18 cellular contexts compared by ENCODE assay signal in the genomic region with DNA sequence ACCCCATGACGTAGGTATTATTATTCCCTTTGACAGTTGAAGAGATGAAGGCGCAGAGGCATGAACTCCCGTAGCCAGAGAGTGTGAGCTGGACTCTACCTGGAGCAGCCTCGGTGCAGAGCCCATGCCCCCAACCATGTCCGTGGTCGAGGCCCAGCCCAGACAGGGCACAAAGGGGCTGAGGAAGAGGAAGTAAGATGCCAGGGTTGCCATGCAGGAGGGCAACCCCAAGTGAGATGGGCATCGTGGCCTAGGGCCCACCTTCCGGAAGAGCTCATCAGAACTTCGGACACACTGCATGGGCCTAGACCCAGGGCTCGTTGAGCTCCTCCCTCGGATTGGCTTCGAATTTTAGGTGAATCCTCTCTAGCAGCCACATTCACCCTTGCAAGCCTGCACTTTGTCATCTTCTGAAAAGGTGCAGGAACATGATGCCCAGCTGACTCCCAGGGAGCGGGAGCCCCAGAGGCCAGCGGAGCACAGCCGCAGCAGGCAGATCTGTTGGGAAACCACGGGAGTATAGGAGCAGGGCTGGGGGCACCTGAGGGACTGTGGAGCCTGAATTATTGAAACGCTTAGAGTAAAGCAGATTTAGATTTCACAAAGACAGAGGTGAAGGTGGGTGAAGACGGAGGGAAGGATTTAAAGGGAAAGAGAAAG. TPM values are rescaled to one million over a fixed set of nuclear protein-coding genes. Genes with fewer than 3 reads are reported as not detected.
DNase-seq lines count a peak whose midpoint lies in the region; ATAC-seq and TF ChIP-seq lines count a peak whose summit lies in the region.
"Had no signal": no experiment of that assay in that cellular context is flagged by ENCODE, and none has a peak within 500 bp of the region (broad histone marks: within the 10 kb centered on the region; RNA-seq: fewer than 3 reads in every experiment).

No MANE protein-coding gene starts in this region.

- no peaks in the 10 kb centered on the region for H3K36me3 Mint-ChIP-seq in activated naive CD8-positive, alpha-beta T cell
- H3K36me3 Mint-ChIP-seq in activated naive CD8-positive, alpha-beta T cell treated with anti-CD3 and anti-CD28 coated beads for 36 hours = peaks cover 3% of the 10 kb centered on the region
- no peaks in the 10 kb centered on the region for H3K36me3 Mint-ChIP-seq in glutamatergic neuron (ENCODE audit: unreplicated experiment)
- H3K36me3 Mint-ChIP-seq: CD14-positive monocyte; natural killer cell treated with Interleukin-12 subunit alpha and Interleukin-12 subunit beta and Interleukin-15 and Interleukin-18, amount 100 ng/mL, for 72 hours had no signal

- H3K9me3 ChIP-seq in ovary (no peaks in the 10 kb centered on the region), transverse colon (no peaks in the 10 kb centered on the region)
- H3K9me3 ChIP-seq: gastrocnemius medialis, MG63 had no signal

- TF ChIP-seq EP300 in ovary (IDR thresholded peaks at IDR 0.05) (no peak), transverse colon (IDR thresholded peaks at IDR 0.05; ENCODE audit: low read depth) (no peak)

- DNase-seq in activated naive CD8-positive, alpha-beta T cell treated with anti-CD3 and anti-CD28 coated beads for 36 hours = no peak
- DNase-seq in glutamatergic neuron (no peak), ovary (no peak), transverse colon (no peak), hypothalamus (lab: John Stamatoyannopoulos, UW) (no peak), OCI-M1 (lab: John Stamatoyannopoulos, UW) (no peak)
- DNase-seq: activated B cell treated with CpG ODN at 0.5 μM for 24 hours, cerebellar nuclear complex, MG63, NCI-H1694, NCI-H446, trophoblast cell had no signal

- H3K27me3 ChIP-seq in ovary (no peaks in the 10 kb centered on the region), transverse colon (no peaks in the 10 kb centered on the region)
- H3K27me3 ChIP-seq: gastrocnemius medialis, MG63 had no signal

- intact Hi-C loops in ovary (cut with DNase I) (loop anchor here in 2 of 4 donors (10.0 kb wide), 2 partner anchors 85 to 185 kb away; partner anchors contain the start of genes IGSF9B (in 1 of the 2), NCAPD3 (in 1 of the 2) and VPS26B (in 1 of the 2)), transverse colon (cut with DNase I; ENCODE audit: low total_unique reads) (no loop called here)

- H3K36me3 ChIP-seq in ovary (no peaks in the 10 kb centered on the region), transverse colon (no peaks in the 10 kb centered on the region)
- H3K36me3 ChIP-seq: gastrocnemius medialis, MG63 had no signal

- H3K4me1 Mint-ChIP-seq in activated naive CD8-positive, alpha-beta T cell (ENCODE audit: low read depth) = peaks cover 24% of the 10 kb centered on the region
- peaks cover 27% of the 10 kb centered on the region for H3K4me1 Mint-ChIP-seq in activated naive CD8-positive, alpha-beta T cell treated with anti-CD3 and anti-CD28 coated beads for 36 hours
- peaks cover 50% of the 10 kb centered on the region for H3K4me1 Mint-ChIP-seq in glutamatergic neuron (ENCODE audit: low read depth, unreplicated experiment)

- no peak for TF ChIP-seq POLR2A in ovary (IDR thresholded peaks at IDR 0.05)
- no peak for TF ChIP-seq POLR2A in transverse colon (IDR thresholded peaks at IDR 0.05)

- no peak overlapping the region for H3K4me3 ChIP-seq in ovary
- H3K4me3 ChIP-seq in transverse colon = no peak overlapping the region
- H3K4me3 ChIP-seq: gastrocnemius medialis, MG63 had no signal

- no peak overlapping the region for H3K4me3 Mint-ChIP-seq in activated naive CD8-positive, alpha-beta T cell
- no peak overlapping the region for H3K4me3 Mint-ChIP-seq in activated naive CD8-positive, alpha-beta T cell treated with anti-CD3 and anti-CD28 coated beads for 36 hours
- H3K4me3 Mint-ChIP-seq in glutamatergic neuron (ENCODE audit: unreplicated experiment) = peak overlapping the region; percentile 75
- H3K4me3 Mint-ChIP-seq: activated B cell treated with CpG ODN at 0.5 μM for 24 hours; activated T-helper 17 cell treated with anti-CD3 and anti-CD28 coated beads, Interleukin-2, amount 50 U/mL, for 72 hours; CD14-positive monocyte; natural killer cell treated with Interleukin-12 subunit alpha and Interleukin-12 subunit beta and Interleukin-15 and Interleukin-18, amount 100 ng/mL, for 72 hours had no signal

- H3K4me1 ChIP-seq in ovary (ENCODE audit: insufficient read depth) (peaks cover 14% of the 10 kb centered on the region), transverse colon (peaks cover 20 to 47% (median 38%) of the 10 kb centered on the region in 4 donors)

- in situ Hi-C loops in transverse colon (cut with MboI; ENCODE audit: low pct_ligation_motif_present in 1 of 4, low pct_unique_long_range_greater_than_20kb in 1 of 4, low sequenced_read_pairs in 3 of 4) = no loop called here

- no peaks in the 10 kb centered on the region for H3K27me3 Mint-ChIP-seq in activated naive CD8-positive, alpha-beta T cell
- no peaks in the 10 kb centered on the region for H3K27me3 Mint-ChIP-seq in activated naive CD8-positive, alpha-beta T cell treated with anti-CD3 and anti-CD28 coated beads for 36 hours
- peaks cover 11% of the 10 kb centered on the region for H3K27me3 Mint-ChIP-seq in glutamatergic neuron (ENCODE audit: unreplicated experiment)
- H3K27me3 Mint-ChIP-seq: activated T-helper 17 cell treated with anti-CD3 and anti-CD28 coated beads, Interleukin-2, amount 50 U/mL, for 72 hours had no signal

- no peaks in the 10 kb centered on the region for H3K9me3 Mint-ChIP-seq in activated naive CD8-positive, alpha-beta T cell (ENCODE audit: low read depth)
- no peaks in the 10 kb centered on the region for H3K9me3 Mint-ChIP-seq in activated naive CD8-positive, alpha-beta T cell treated with anti-CD3 and anti-CD28 coated beads for 36 hours
- peaks cover 13% of the 10 kb centered on the region for H3K9me3 Mint-ChIP-seq in glutamatergic neuron (ENCODE audit: unreplicated experiment)
- H3K9me3 Mint-ChIP-seq: activated B cell treated with CpG ODN at 0.5 μM for 24 hours; activated T-helper 17 cell treated with anti-CD3 and anti-CD28 coated beads, Interleukin-2, amount 50 U/mL, for 72 hours; natural killer cell treated with Interleukin-12 subunit alpha and Interleukin-12 subunit beta and Interleukin-15 and Interleukin-18, amount 100 ng/mL, for 72 hours had no signal

- peak overlapping the region; percentile 52 for H3K27ac Mint-ChIP-seq in activated naive CD8-positive, alpha-beta T cell
- H3K27ac Mint-ChIP-seq in activated naive CD8-positive, alpha-beta T cell treated with anti-CD3 and anti-CD28 coated beads for 36 hours = no peak overlapping the region
- peak overlapping the region; percentile 92 for H3K27ac Mint-ChIP-seq in glutamatergic neuron (ENCODE audit: unreplicated experiment)
- H3K27ac Mint-ChIP-seq: activated B cell treated with CpG ODN at 0.5 μM for 24 hours; activated T-helper 17 cell treated with anti-CD3 and anti-CD28 coated beads, Interleukin-2, amount 50 U/mL, for 72 hours had no signal

- TF ChIP-seq CTCF in glutamatergic neuron (IDR thresholded peaks at IDR 0.05; ENCODE audit: partially characterized antibody, unreplicated experiment) (no peak), ovary (IDR thresholded peaks at IDR 0.05) (no peak), transverse colon (IDR thresholded peaks at IDR 0.05) (no peak)

- H3K27ac ChIP-seq in ovary = peak overlapping the region; percentile 51 to 82
- peak overlapping the region; percentile 53 to 90 (median 87) for H3K27ac ChIP-seq in transverse colon

- WGBS in ovary, 3 donors = 81 to 84% (median 81%) methylated on average over 18 of the region's 18 CpGs
- 80 to 100% methylated on average over 1 to 18 of the region's 18 CpGs for WGBS in transverse colon (ENCODE audit: low coverage in 1 of 2), 2 donors

- no peak for ATAC-seq in HG03469 (IDR thresholded peaks at IDR 0.05; ENCODE audit: unreplicated experiment)
- ATAC-seq: activated T-helper 17 cell treated with anti-CD3 and anti-CD28 coated beads, Interleukin-2, amount 50 U/mL, for 72 hours; natural killer cell treated with Interleukin-12 subunit alpha and Interleukin-12 subunit beta and Interleukin-15 and Interleukin-18, amount 100 ng/mL, for 72 hours had no signal

RNA-seq across cellular contexts. Expression of gene JAM3, which starts 29.0 kb away (rescaled TPM):
- 10 to 100 TPM; 18.3 to 21.2 TPM for total RNA-seq in activated naive CD8-positive, alpha-beta T cell treated with anti-CD3 and anti-CD28 coated beads for 36 hours
- total RNA-seq in glutamatergic neuron (ENCODE audit: unreplicated experiment) (101 TPM), ovary (10 to 100 TPM; 32.5 to 95.0 (median 72.3) TPM), transverse colon (10 to 100 TPM in 3 of 4 donors, 1 to 10 TPM in 1; 7.8 to 56.9 (median 13.8) TPM)
- polyA plus RNA-seq in ovary = 10 to 100 TPM; 43.1 to 86.5 TPM
